ENCODE assay signal across 16 cellular contexts in the genomic region with DNA sequence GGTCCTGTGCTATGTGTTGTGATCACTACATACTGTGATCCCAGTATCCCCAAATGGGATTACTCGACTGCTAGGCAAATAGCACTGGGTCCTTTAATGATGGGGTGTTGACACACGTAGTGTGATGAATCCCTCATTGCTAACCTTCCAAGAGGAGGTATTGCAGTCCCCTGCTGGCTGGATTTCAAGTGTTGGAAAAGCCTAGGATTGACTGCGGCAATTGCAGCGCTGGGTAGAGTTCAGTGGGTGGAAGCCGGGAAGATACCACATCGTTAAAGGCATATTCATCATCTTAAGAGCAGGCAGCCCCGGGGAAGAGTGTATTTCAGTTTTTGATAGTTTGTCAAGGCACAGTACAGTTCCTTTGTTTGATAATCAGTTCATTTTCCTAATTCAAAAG.
"Had no signal": no experiment of that assay in that cellular context is flagged by ENCODE, and none has a peak within 500 bp of the region (broad histone marks: within the 10 kb centered on the region; RNA-seq: fewer than 3 reads in every experiment).

No MANE protein-coding gene starts in this region.

- H3K27ac ChIP-seq: suprapubic skin had no signal

- H3K36me3 ChIP-seq: suprapubic skin had no signal

- DNase-seq: activated CD4-positive, alpha-beta memory T cell treated with anti-CD3 and anti-CD28 coated beads, Interleukin-2, amount 10 ng/mL, durations not matched to agents 7 days and 5 days; activated CD4-positive, alpha-beta T cell treated with anti-CD3 and anti-CD28 coated beads for 4 hours; activated effector memory CD4-positive, alpha-beta T cell treated with Interleukin-2 at 50 U/mL for 16 hours; activated naive CD4-positive, alpha-beta T cell treated with anti-CD3 and anti-CD28 coated beads, Interleukin-2, amount 50 U/mL, for 16 hours; activated T-cell treated with anti-CD3 and anti-CD28 coated beads, Interleukin-2, amount 50 U/mL, for 24 hours; glutamatergic neuron; hypothalamus; kidney; left ventricle myocardium superior; naive thymus-derived CD8-positive, alpha-beta T cell; stimulated activated CD4-positive, alpha-beta T cell treated with anti-CD3 and anti-CD28 coated beads, Interleukin-15, amount 100 ng/mL, for 24 hours; stimulated activated CD4-positive, alpha-beta T cell treated with anti-CD3 and anti-CD28 coated beads, Interleukin-4, amount 100 ng/mL, for 24 hours; stimulated activated naive CD4-positive, alpha-beta T cell; trophoblast cell had no signal

- H3K4me1 ChIP-seq: suprapubic skin had no signal

- H3K9me3 ChIP-seq: suprapubic skin had no signal

- ATAC-seq: esophagus mucosa; left ventricle myocardium superior; naive thymus-derived CD8-positive, alpha-beta T cell had no signal

- H3K4me3 ChIP-seq: suprapubic skin had no signal

- H3K27me3 ChIP-seq: suprapubic skin had no signal
